ENCODE assay signal across 9 cellular contexts in genomic region chr22:21766933-21767462, GRCh38. TPM values are rescaled to one million over a fixed set of nuclear protein-coding genes. Genes with fewer than 3 reads are reported as not detected.
DNase-seq lines count a peak whose midpoint lies in the region; ATAC-seq and TF ChIP-seq lines count a peak whose summit lies in the region.
"Had no signal": no experiment of that assay in that cellular context is flagged by ENCODE, and none has a peak within 500 bp of the region (broad histone marks: within the 10 kb centered on the region; RNA-seq: fewer than 3 reads in every experiment).

No MANE protein-coding gene starts in this region.

- H3K4me1 Mint-ChIP-seq in CD4-positive, alpha-beta T cell (ENCODE audit: low read depth) = peaks cover 49% of the 10 kb centered on the region
- peaks cover 6 to 61% (median 20%) of the 10 kb centered on the region in 7 donors for H3K4me1 Mint-ChIP-seq in naive thymus-derived CD4-positive, alpha-beta T cell

- H3K27ac Mint-ChIP-seq in CD4-positive, alpha-beta T cell = peak overlapping the region; percentile 79
- H3K27ac Mint-ChIP-seq in naive thymus-derived CD4-positive, alpha-beta T cell = peak overlapping the region in 8 of 9 donors; percentile 36 to 80 (median 57)

- H3K4me3 ChIP-seq in naive thymus-derived CD4-positive, alpha-beta T cell (ENCODE audit: low read length) = peak overlapping the region; percentile 14
- H3K4me3 ChIP-seq in HAP-1 = no peak overlapping the region

- H3K4me3 Mint-ChIP-seq in CD4-positive, alpha-beta T cell = peak overlapping the region; percentile 10
- H3K4me3 Mint-ChIP-seq in naive thymus-derived CD4-positive, alpha-beta T cell = peak overlapping the region in 2 of 10 donors; percentile 39 to 59

- peak in 9 of 10 experiments; percentile 7 to 39 (median 17) for DNase-seq in CD4-positive, alpha-beta T cell
- peak; percentile 49 for DNase-seq in activated CD8-positive, alpha-beta memory T cell treated with anti-CD3 and anti-CD28 coated beads, Interleukin-2, amount 50 U/mL, for 4 hours
- peak in 1 of 9 donors; percentile 68 for DNase-seq in naive thymus-derived CD4-positive, alpha-beta T cell
- DNase-seq in HAP-1 (ENCODE audit: low spot score in 2 of 2) = no peak
- no peak for DNase-seq in nucleus accumbens (lab: John Stamatoyannopoulos, UW)
- no peak for DNase-seq in germinal center (ENCODE audit: low spot score)

- no peaks in the 10 kb centered on the region for H3K9me3 ChIP-seq in CD4-positive, alpha-beta T cell (ENCODE audit: control insufficient read depth, low read length)
- H3K9me3 ChIP-seq in naive thymus-derived CD4-positive, alpha-beta T cell (ENCODE audit: control insufficient read depth in 2 of 3, low read length in 3 of 3) = no peaks in the 10 kb centered on the region
- H3K9me3 ChIP-seq in HAP-1 = no peaks in the 10 kb centered on the region

- intact Hi-C loops in CD4-positive, alpha-beta T cell (cut with DNase I, micrococcal nuclease) = no loop called here
- intact Hi-C loops in naive thymus-derived CD4-positive, alpha-beta T cell (cut with micrococcal nuclease) = loop anchor here (10.0 kb wide), 2 partner anchors 52 to 98 kb away; partner anchors contain the start of gene MAPK1 (in 1 of the 2)

- peak overlapping the region; percentile 31 for H3K27ac ChIP-seq in CD4-positive, alpha-beta T cell (ENCODE audit: low read depth, low read length)
- no peak overlapping the region for H3K27ac ChIP-seq in naive thymus-derived CD4-positive, alpha-beta T cell (ENCODE audit: low read depth, low read length)
- H3K27ac ChIP-seq: epithelial cell of prostate had no signal

- in situ Hi-C loops in HAP-1 (cut with MboI; ENCODE audit: low sequenced_read_pairs) = loop anchor here (10.0 kb wide), 1 partner anchor 62 kb away; no protein-coding TSS in a partner anchor

- no peaks in the 10 kb centered on the region for H3K9me3 Mint-ChIP-seq in CD4-positive, alpha-beta T cell
- peaks cover 0 to 1% (median 0%) of the 10 kb centered on the region in 11 donors for H3K9me3 Mint-ChIP-seq in naive thymus-derived CD4-positive, alpha-beta T cell

- no peaks in the 10 kb centered on the region for H3K27me3 ChIP-seq in CD4-positive, alpha-beta T cell (ENCODE audit: control insufficient read depth, insufficient read depth, low read length)
- H3K27me3 ChIP-seq in naive thymus-derived CD4-positive, alpha-beta T cell (ENCODE audit: control insufficient read depth in 2 of 2, insufficient read depth in 2 of 2, low read length in 2 of 2) = no peaks in the 10 kb centered on the region
- no peaks in the 10 kb centered on the region for H3K27me3 ChIP-seq in HAP-1 (ENCODE audit: low read depth)

- peaks cover 98% of the 10 kb centered on the region for H3K36me3 Mint-ChIP-seq in CD4-positive, alpha-beta T cell (ENCODE audit: low read depth)
- H3K36me3 Mint-ChIP-seq in naive thymus-derived CD4-positive, alpha-beta T cell = peaks cover 11 to 70% (median 28%) of the 10 kb centered on the region in 5 donors

- H3K36me3 ChIP-seq in naive thymus-derived CD4-positive, alpha-beta T cell (ENCODE audit: control insufficient read depth in 2 of 3, insufficient read depth in 3 of 3, low read length in 3 of 3) = peaks cover 6 to 86% (median 34%) of the 10 kb centered on the region in 3 experiments
- peaks cover 80% of the 10 kb centered on the region for H3K36me3 ChIP-seq in HAP-1 (replicated peaks)

- CTCF ChIA-PET in CD4-positive, alpha-beta T cell (lab: Charles Lee) = interaction anchor here (1.0 to 1.5 kb wide), 4 partner anchors 47 to 186 kb away, joined by 3 to 4 read pairs (median 3); partner anchors contain the start of genes MAPK1 and PPM1F
- CTCF ChIA-PET in naive thymus-derived CD4-positive, alpha-beta T cell (lab: Charles Lee) = no interaction called here

- H3K4me1 ChIP-seq in naive thymus-derived CD4-positive, alpha-beta T cell (ENCODE audit: control insufficient read depth in 2 of 2, insufficient read depth in 2 of 2, low read length in 2 of 2) = peaks cover 0 to 65% of the 10 kb centered on the region in 2 donors
- 0 out of 2 replicates have a peak, but pooled peaks cover under 1% of the 10 kb centered on the region for H3K4me1 ChIP-seq in HAP-1

- POLR2A ChIA-PET in CD4-positive, alpha-beta T cell (lab: Charles Lee) = no interaction called here
- POLR2A ChIA-PET in naive thymus-derived CD4-positive, alpha-beta T cell (lab: Charles Lee) = interaction anchor here (0.8 kb wide), 1 partner anchor 17 kb away, joined by 3 read pairs; no protein-coding TSS in a partner anchor

- ATAC-seq in CD4-positive, alpha-beta T cell (ENCODE audit: poor library complexity) = peak; percentile 73
- ATAC-seq in HG02973 (IDR thresholded peaks at IDR 0.05; ENCODE audit: unreplicated experiment) (peak; percentile 45), HG03457 (IDR thresholded peaks at IDR 0.05; ENCODE audit: unreplicated experiment) (no peak)
- ATAC-seq in naive thymus-derived CD4-positive, alpha-beta T cell = peak; percentile 82

- no peak for TF ChIP-seq CTCF in CD4-positive, alpha-beta T cell (IDR thresholded peaks at IDR 0.05)

- H3K27me3 Mint-ChIP-seq in CD4-positive, alpha-beta T cell = no peaks in the 10 kb centered on the region
- no peaks in the 10 kb centered on the region for H3K27me3 Mint-ChIP-seq in naive thymus-derived CD4-positive, alpha-beta T cell

RNA-seq across cellular contexts. Expression of gene YPEL1, which starts 31.4 kb away (rescaled TPM):
- total RNA-seq in CD4-positive, alpha-beta T cell = 1 to 10 TPM; 2.3 to 2.6 TPM
- total RNA-seq in naive thymus-derived CD4-positive, alpha-beta T cell = 1 to 10 TPM; 2.5 to 9.5 (median 3.6) TPM
- polyA plus RNA-seq in naive thymus-derived CD4-positive, alpha-beta T cell = 1 to 10 TPM; 1.5 TPM

Comparison
In these comparisons a context has a peak if more than half of its experiments do, and no peak if none do; other contexts are left out.
1. DNase-seq: peak in CD4-positive, alpha-beta T cell (9 of 10) and activated CD8-positive, alpha-beta memory T cell treated with anti-CD3 and anti-CD28 coated beads, Interleukin-2, amount 50 U/mL, for 4 hours (single experiment); none in HAP-1 (0 of 2), nucleus accumbens (0 of 56) and germinal center (single experiment).
2. intact Hi-C loops: an anchor here in naive thymus-derived CD4-positive, alpha-beta T cell (10.0 kb wide); none called in CD4-positive, alpha-beta T cell.